Comparison of ENCODE assay signal across 8 cellular contexts in genomic region chr7:50679218-50680007, GRCh38.
DNase-seq lines count a peak whose midpoint lies in the region; ATAC-seq, FAIRE-seq and TF ChIP-seq lines count a peak whose summit lies in the region.

No MANE protein-coding gene starts in this region.

- H3K27ac ChIP-seq in A549 (no peak overlapping the region), kidney (ENCODE audit: low read depth in 2 of 2, low read length in 2 of 2) (peak overlapping the region; percentile 7 to 74)

- H3K36me3 ChIP-seq in kidney (ENCODE audit: control insufficient read depth in 1 of 2, insufficient read depth in 2 of 2, low read length in 2 of 2), result peaks cover 0 to 1% of the 10 kb centered on the region in 2 donors

- CTCF ChIA-PET in A549 (lab: Yijun Ruan, JAX), result interaction anchor here (0.5 to 4.3 kb wide), 13 partner anchors 14 to 482 kb away, joined by 3 to 34 read pairs (median 4); no protein-coding TSS in a partner anchor

- POLR2A ChIA-PET in A549 (lab: Yijun Ruan, JAX), result no interaction called here

- H3K4me3 ChIP-seq in A549 (no peak overlapping the region), astrocyte of the spinal cord (ENCODE audit: low read depth, low read length) (no peak overlapping the region), kidney (ENCODE audit: low read length in 2 of 2) (no peak overlapping the region)

- peak; percentile 78 to 88 for ATAC-seq in A549
- ATAC-seq in HG03175 (IDR thresholded peaks at IDR 0.05; ENCODE audit: unreplicated experiment), result peak; percentile 68

- intact Hi-C loops in kidney (cut with DNase I), result no loop called here

- peak; percentile 64 to 65 for TF ChIP-seq RAD21 in A549 (conservative IDR thresholded peaks at IDR 0.05 in 1 of 2, IDR thresholded peaks at IDR 0.05 in 1 of 2)

- no peak for TF ChIP-seq POLR2A in A549 (IDR thresholded peaks at IDR 0.05; ENCODE audit: low read length)

- H3K9me3 ChIP-seq in A549 (no peaks in the 10 kb centered on the region), kidney (ENCODE audit: control insufficient read depth in 1 of 2, low read length in 2 of 2) (no peaks in the 10 kb centered on the region)

- no peak overlapping the region for H3K4me2 ChIP-seq in A549

- peaks cover 7% of the 10 kb centered on the region; the same call in 1 of the 3 replicates for H3K4me1 ChIP-seq in A549
- H3K4me1 ChIP-seq in kidney (ENCODE audit: control insufficient read depth in 1 of 2, insufficient read depth in 1 of 2, low read depth in 1 of 2, low read length in 2 of 2), result peaks cover 34 to 49% of the 10 kb centered on the region in 2 donors

- no peak for TF ChIP-seq EP300 in A549 (IDR thresholded peaks at IDR 0.05)

- WGBS in A549 (ENCODE audit: missing lambda C conversion rate), result 35% methylated on average over 7 of the region's 7 CpGs

- DNase-seq in A549 (ENCODE audit: low read depth in 1 of 2, low spot score in 1 of 2) (peak; percentile 41 to 56), GM18507 (ENCODE audit: extremely low spot score, insufficient read length, low read depth) (peak; percentile 30), NCI-H345 treated with DMSO at 0.1 percent for 48 hours (lab: John Stamatoyannopoulos, UW; ENCODE audit: unreplicated experiment) (peak; percentile 61), astrocyte of the spinal cord (ENCODE audit: low read depth, low spot score) (peak; percentile 45), kidney (no peak), urothelium cell line (ENCODE audit: low spot score) (peak; percentile 43)
- no peak for DNase-seq in stimulated activated naive CD4-positive, alpha-beta T cell treated with Interleukin-2 at 50 U/mL for 16 hours (lab: John Stamatoyannopoulos, UW)

- in situ Hi-C loops in astrocyte of the spinal cord (cut with HindIII; ENCODE audit: low sequenced_read_pairs), result no loop called here

- FAIRE-seq in A549 (lab: Jason Lieb, UNC) (peak; percentile 98), GM18507 (lab: Jason Lieb, UNC) (peak; percentile 89), kidney (lab: Jason Lieb, UNC) (no peak), urothelium cell line (lab: Jason Lieb, UNC) (peak; percentile 92)

- H3K9ac ChIP-seq in kidney (ENCODE audit: low read length in 2 of 2), result no peak overlapping the region

- TF ChIP-seq CTCF in A549 (IDR thresholded peaks at IDR 0.05) (peak; percentile 54; the same call in 2 of the 3 replicates), astrocyte of the spinal cord (IDR thresholded peaks at IDR 0.05; ENCODE audit: low read depth, low read length) (no peak), kidney (IDR thresholded peaks at IDR 0.05; ENCODE audit: borderline replicate concordance, extremely low read depth, insufficient read depth) (peak; percentile 40)

TF ChIP-seq in A549, 52 proteins besides CTCF, POLR2A, EP300 and RAD21:
- TF ChIP-seq, protein P1, sequence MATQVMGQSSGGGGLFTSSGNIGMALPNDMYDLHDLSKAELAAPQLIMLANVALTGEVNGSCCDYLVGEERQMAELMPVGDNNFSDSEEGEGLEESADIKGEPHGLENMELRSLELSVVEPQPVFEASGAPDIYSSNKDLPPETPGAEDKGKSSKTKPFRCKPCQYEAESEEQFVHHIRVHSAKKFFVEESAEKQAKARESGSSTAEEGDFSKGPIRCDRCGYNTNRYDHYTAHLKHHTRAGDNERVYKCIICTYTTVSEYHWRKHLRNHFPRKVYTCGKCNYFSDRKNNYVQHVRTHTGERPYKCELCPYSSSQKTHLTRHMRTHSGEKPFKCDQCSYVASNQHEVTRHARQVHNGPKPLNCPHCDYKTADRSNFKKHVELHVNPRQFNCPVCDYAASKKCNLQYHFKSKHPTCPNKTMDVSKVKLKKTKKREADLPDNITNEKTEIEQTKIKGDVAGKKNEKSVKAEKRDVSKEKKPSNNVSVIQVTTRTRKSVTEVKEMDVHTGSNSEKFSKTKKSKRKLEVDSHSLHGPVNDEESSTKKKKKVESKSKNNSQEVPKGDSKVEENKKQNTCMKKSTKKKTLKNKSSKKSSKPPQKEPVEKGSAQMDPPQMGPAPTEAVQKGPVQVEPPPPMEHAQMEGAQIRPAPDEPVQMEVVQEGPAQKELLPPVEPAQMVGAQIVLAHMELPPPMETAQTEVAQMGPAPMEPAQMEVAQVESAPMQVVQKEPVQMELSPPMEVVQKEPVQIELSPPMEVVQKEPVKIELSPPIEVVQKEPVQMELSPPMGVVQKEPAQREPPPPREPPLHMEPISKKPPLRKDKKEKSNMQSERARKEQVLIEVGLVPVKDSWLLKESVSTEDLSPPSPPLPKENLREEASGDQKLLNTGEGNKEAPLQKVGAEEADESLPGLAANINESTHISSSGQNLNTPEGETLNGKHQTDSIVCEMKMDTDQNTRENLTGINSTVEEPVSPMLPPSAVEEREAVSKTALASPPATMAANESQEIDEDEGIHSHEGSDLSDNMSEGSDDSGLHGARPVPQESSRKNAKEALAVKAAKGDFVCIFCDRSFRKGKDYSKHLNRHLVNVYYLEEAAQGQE (IDR thresholded peaks at IDR 0.05), result no peak
- no peak for TF ChIP-seq MYC (IDR thresholded peaks at IDR 0.05; ENCODE audit: borderline replicate concordance, low read length)
- peak; percentile 55; the same call in 2 of the 3 replicates for TF ChIP-seq SMC3 (IDR thresholded peaks at IDR 0.05)

Comparison
In these comparisons a context has a peak if more than half of its experiments do, and no peak if none do; other contexts are left out.
1. DNase-seq: peak in A549 (2 of 2), GM18507 (single experiment), NCI-H345 treated with DMSO at 0.1 percent for 48 hours (single experiment), astrocyte of the spinal cord (single experiment) and urothelium cell line (single experiment); none in kidney (single experiment) and stimulated activated naive CD4-positive, alpha-beta T cell treated with Interleukin-2 at 50 U/mL for 16 hours (single experiment).
2. H3K27ac ChIP-seq: peak in kidney (2 of 2); none in A549 (0 of 2).